Comparison of ENCODE assay signal across 2 cellular contexts in genomic region chr2:208101716-208102631, GRCh38.
TF ChIP-seq lines count a peak whose summit lies in the region.

No MANE protein-coding gene starts in this region.

TF ChIP-seq in IMR-90, 13 proteins besides CTCF, POLR2A, EP300 and RAD21:
- TF ChIP-seq MXI1 (IDR thresholded peaks at IDR 0.05; ENCODE audit: borderline replicate concordance, low read depth, low read length) (no peak), NFE2L2 (IDR thresholded peaks at IDR 0.05; ENCODE audit: low read depth, low read length) (no peak), USF2 (IDR thresholded peaks at IDR 0.05; ENCODE audit: low read depth, low read length) (no peak), MAZ (IDR thresholded peaks at IDR 0.05; ENCODE audit: borderline replicate concordance, low read depth, low read length) (no peak), CEBPB (IDR thresholded peaks at IDR 0.05; ENCODE audit: low read depth, low read length) (no peak), CHD1 (IDR thresholded peaks at IDR 0.05; ENCODE audit: low read depth, low read length) (no peak), BHLHE40 (IDR thresholded peaks at IDR 0.05; ENCODE audit: low read depth, low read length) (no peak), ELK1 (IDR thresholded peaks at IDR 0.05; ENCODE audit: borderline replicate concordance, low read depth, low read length) (no peak), RFX5 (IDR thresholded peaks at IDR 0.05; ENCODE audit: low read depth, low read length) (no peak), SMC3 (IDR thresholded peaks at IDR 0.05; ENCODE audit: low read depth, low read length) (no peak), RCOR1 (IDR thresholded peaks at IDR 0.05; ENCODE audit: insufficient replicate concordance, low read length) (no peak), FOS (IDR thresholded peaks at IDR 0.05; ENCODE audit: low read depth, low read length) (no peak), MAFK (IDR thresholded peaks at IDR 0.05; ENCODE audit: low read depth, low read length) (no peak)

TF ChIP-seq in WTC11, 78 proteins besides CTCF, POLR2A, EP300 and RAD21:
- no peak for TF ChIP-seq ETV6 (CRISPR knock-in tag; IDR thresholded peaks at IDR 0.05)
- no peak for TF ChIP-seq NR2C2 (CRISPR knock-in tag; IDR thresholded peaks at IDR 0.05)
- TF ChIP-seq MLX (CRISPR knock-in tag; IDR thresholded peaks at IDR 0.05), result no peak
- TF ChIP-seq SMAD3 (CRISPR knock-in tag; IDR thresholded peaks at IDR 0.05; ENCODE audit: borderline replicate concordance), result no peak
- TF ChIP-seq ZNF263 (CRISPR knock-in tag; IDR thresholded peaks at IDR 0.05; ENCODE audit: low read depth), result no peak
- TF ChIP-seq JUN (CRISPR knock-in tag; IDR thresholded peaks at IDR 0.05), result no peak
- TF ChIP-seq ATF3 (CRISPR knock-in tag; conservative IDR thresholded peaks at IDR 0.05), result no peak
- TF ChIP-seq ATF1 (CRISPR knock-in tag; IDR thresholded peaks at IDR 0.05), result no peak
- no peak for TF ChIP-seq MAX (CRISPR knock-in tag; IDR thresholded peaks at IDR 0.05)
- no peak for TF ChIP-seq AR (CRISPR knock-in tag; IDR thresholded peaks at IDR 0.05)
- TF ChIP-seq ZSCAN18 (CRISPR knock-in tag; IDR thresholded peaks at IDR 0.05), result no peak
- TF ChIP-seq E2F1 (CRISPR knock-in tag; IDR thresholded peaks at IDR 0.05), result no peak
- TF ChIP-seq IRF1 (CRISPR knock-in tag; IDR thresholded peaks at IDR 0.05), result no peak
- TF ChIP-seq NFE2L1 (CRISPR knock-in tag; IDR thresholded peaks at IDR 0.05), result no peak
- no peak for TF ChIP-seq TEAD1 (CRISPR knock-in tag; IDR thresholded peaks at IDR 0.05)
- no peak for TF ChIP-seq GTF2I (CRISPR knock-in tag; conservative IDR thresholded peaks at IDR 0.05)
- no peak for TF ChIP-seq MXD4 (CRISPR knock-in tag; IDR thresholded peaks at IDR 0.05; ENCODE audit: borderline replicate concordance)
- no peak for TF ChIP-seq KAT7 (CRISPR knock-in tag; IDR thresholded peaks at IDR 0.05; ENCODE audit: borderline replicate concordance)
